Comparison of ENCODE assay signal across 9 cellular contexts in genomic region chr9:137169764-137170460, GRCh38. TPM values are rescaled to one million over a fixed set of nuclear protein-coding genes. Genes with fewer than 3 reads are reported as not detected.
DNase-seq lines count a peak whose midpoint lies in the region; ATAC-seq, FAIRE-seq and TF ChIP-seq lines count a peak whose summit lies in the region.
"Had no signal": no experiment of that assay in that cellular context is flagged by ENCODE, and none has a peak within 500 bp of the region (broad histone marks: within the 10 kb centered on the region; RNA-seq: fewer than 3 reads in every experiment).

A gene with protein sequence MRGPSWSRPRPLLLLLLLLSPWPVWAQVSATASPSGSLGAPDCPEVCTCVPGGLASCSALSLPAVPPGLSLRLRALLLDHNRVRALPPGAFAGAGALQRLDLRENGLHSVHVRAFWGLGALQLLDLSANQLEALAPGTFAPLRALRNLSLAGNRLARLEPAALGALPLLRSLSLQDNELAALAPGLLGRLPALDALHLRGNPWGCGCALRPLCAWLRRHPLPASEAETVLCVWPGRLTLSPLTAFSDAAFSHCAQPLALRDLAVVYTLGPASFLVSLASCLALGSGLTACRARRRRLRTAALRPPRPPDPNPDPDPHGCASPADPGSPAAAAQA (minus strand): TSS chr9:137170051. CDS start chr9:137169943, 108 bp downstream.

- CTCF ChIA-PET in activated CD8-positive, alpha-beta memory T cell treated with anti-CD3 and anti-CD28 coated beads, Interleukin-2, amount 10 ng/mL, durations not matched to agents 7 days and 5 days (lab: Charles Lee), result no interaction called here
- CTCF ChIA-PET in HepG2 (lab: Yijun Ruan, JAX; ENCODE audit: low intra/inter-chr PET ratio, low total read pairs), result no interaction called here

- peak within 1 kb of the TSS; percentile 44 for H3K4me3 Mint-ChIP-seq in activated CD8-positive, alpha-beta memory T cell treated with anti-CD3 and anti-CD28 coated beads, Interleukin-2, amount 10 ng/mL, durations not matched to agents 7 days and 5 days
- H3K4me3 Mint-ChIP-seq in activated T-helper 1 cell treated with anti-CD3 and anti-CD28 coated beads, Interleukin-12 subunit alpha, Interleukin-12 subunit beta, Interleukin-2, Interleukin-4 antibody, amounts not matched to agents 30 ng/mL and 10 ng/mL and 1 ng/mL, durations not matched to agents 14 hours and 24 hours and 36 hours, result peak within 1 kb of the TSS; percentile 11

- H3K27me3 Mint-ChIP-seq in activated CD8-positive, alpha-beta memory T cell treated with anti-CD3 and anti-CD28 coated beads, Interleukin-2, amount 10 ng/mL, durations not matched to agents 7 days and 5 days, result peaks cover 50% of the 10 kb centered on the region
- peaks cover 26% of the 10 kb centered on the region for H3K27me3 Mint-ChIP-seq in activated T-helper 1 cell treated with anti-CD3 and anti-CD28 coated beads, Interleukin-12 subunit alpha, Interleukin-12 subunit beta, Interleukin-2, Interleukin-4 antibody, amounts not matched to agents 30 ng/mL and 10 ng/mL and 1 ng/mL, durations not matched to agents 14 hours and 24 hours and 36 hours (ENCODE audit: insufficient read depth)

- H3K9me3 Mint-ChIP-seq in activated CD8-positive, alpha-beta memory T cell treated with anti-CD3 and anti-CD28 coated beads, Interleukin-2, amount 10 ng/mL, durations not matched to agents 7 days and 5 days (ENCODE audit: low read depth), result no peaks in the 10 kb centered on the region
- H3K9me3 Mint-ChIP-seq in activated T-helper 1 cell treated with anti-CD3 and anti-CD28 coated beads, Interleukin-12 subunit alpha, Interleukin-12 subunit beta, Interleukin-2, Interleukin-4 antibody, amounts not matched to agents 30 ng/mL and 10 ng/mL and 1 ng/mL, durations not matched to agents 14 hours and 24 hours and 36 hours, result no peaks in the 10 kb centered on the region

- no peak within 1 kb of the TSS for H3K27ac ChIP-seq in HepG2 (ENCODE audit: extremely low read length, insufficient read depth, low read length)
- peak within 1 kb of the TSS; percentile 79 for H3K27ac ChIP-seq in suprapubic skin

- DNase-seq in activated CD8-positive, alpha-beta memory T cell treated with anti-CD3 and anti-CD28 coated beads, Interleukin-2, amount 10 ng/mL, durations not matched to agents 7 days and 5 days, result no peak
- DNase-seq in activated CD8-positive, alpha-beta memory T cell treated with anti-CD3 and anti-CD28 coated beads for 24 hours, result no peak
- DNase-seq in activated T-helper 1 cell treated with anti-CD3 and anti-CD28 coated beads, Interleukin-12 subunit alpha, Interleukin-12 subunit beta, Interleukin-2, Interleukin-4 antibody, amounts not matched to agents 30 ng/mL and 10 ng/mL and 1 ng/mL, durations not matched to agents 14 hours and 24 hours and 36 hours (ENCODE audit: low spot score), result no peak
- DNase-seq in HepG2 (ENCODE audit: low spot score), result no peak
- DNase-seq in suprapubic skin (ENCODE audit: low spot score in 2 of 2), result no peak
- no peak for DNase-seq in frontal cortex (ENCODE audit: low spot score in 2 of 2)

- no peaks in the 10 kb centered on the region for H4K20me1 ChIP-seq in HepG2 (ENCODE audit: insufficient read depth, low read length)

- H3K9me3 ChIP-seq in HepG2 (ENCODE audit: low read length), result no peaks in the 10 kb centered on the region
- H3K9me3 ChIP-seq in suprapubic skin, result no peaks in the 10 kb centered on the region

- no peak for TF ChIP-seq POLR2A in HepG2 (IDR thresholded peaks at IDR 0.05; ENCODE audit: insufficient read depth in 1 of 2, low read depth in 2 of 2, low read length in 2 of 2)
- TF ChIP-seq POLR2A in suprapubic skin (IDR thresholded peaks at IDR 0.05), result no peak

- intact Hi-C loops in activated T-helper 1 cell treated with anti-CD3 and anti-CD28 coated beads, Interleukin-12 subunit alpha, Interleukin-12 subunit beta, Interleukin-2, Interleukin-4 antibody, amounts not matched to agents 30 ng/mL and 10 ng/mL and 1 ng/mL, durations not matched to agents 14 hours and 24 hours and 36 hours (cut with micrococcal nuclease), result loop anchor here (2.0 kb wide), 1 partner anchor 31 kb away; the partner anchor contains the start of gene GRIN1
- intact Hi-C loops in HepG2 (cut with micrococcal nuclease; ENCODE audit: unreplicated experiment), result loop anchor here (10.0 kb wide), 1 partner anchor 55 kb away; the partner anchor contains the start of gene DPP7

- H2AFZ ChIP-seq in HepG2 (ENCODE audit: low read length), result no peak within 1 kb of the TSS

- TF ChIP-seq EP300 in HepG2 (IDR thresholded peaks at IDR 0.05; ENCODE audit: low read depth in 2 of 2, low read length in 2 of 2), result no peak
- TF ChIP-seq EP300 in HepG2 (CRISPR knock-in tag; IDR thresholded peaks at IDR 0.05; ENCODE audit: borderline replicate concordance), result no peak
- no peak for TF ChIP-seq EP300 in suprapubic skin (IDR thresholded peaks at IDR 0.05)

- no peaks in the 10 kb centered on the region for H3K36me3 Mint-ChIP-seq in activated CD8-positive, alpha-beta memory T cell treated with anti-CD3 and anti-CD28 coated beads, Interleukin-2, amount 10 ng/mL, durations not matched to agents 7 days and 5 days
- no peaks in the 10 kb centered on the region for H3K36me3 Mint-ChIP-seq in activated T-helper 1 cell treated with anti-CD3 and anti-CD28 coated beads, Interleukin-12 subunit alpha, Interleukin-12 subunit beta, Interleukin-2, Interleukin-4 antibody, amounts not matched to agents 30 ng/mL and 10 ng/mL and 1 ng/mL, durations not matched to agents 14 hours and 24 hours and 36 hours (ENCODE audit: low read depth)

- ATAC-seq in activated CD8-positive, alpha-beta memory T cell treated with anti-CD3 and anti-CD28 coated beads, Interleukin-2, amount 10 ng/mL, durations not matched to agents 7 days and 5 days, result no peak
- ATAC-seq in HepG2, result no peak
- no peak for ATAC-seq in GM21390 (IDR thresholded peaks at IDR 0.05; ENCODE audit: unreplicated experiment)
- no peak for ATAC-seq in GM18907 (IDR thresholded peaks at IDR 0.05; ENCODE audit: unreplicated experiment)

- peak within 1 kb of the TSS; percentile 76 for H3K4me2 ChIP-seq in HepG2 (ENCODE audit: low read depth, low read length)

- H3K27ac Mint-ChIP-seq in activated CD8-positive, alpha-beta memory T cell treated with anti-CD3 and anti-CD28 coated beads, Interleukin-2, amount 10 ng/mL, durations not matched to agents 7 days and 5 days, result no peak within 1 kb of the TSS
- no peak within 1 kb of the TSS for H3K27ac Mint-ChIP-seq in activated T-helper 1 cell treated with anti-CD3 and anti-CD28 coated beads, Interleukin-12 subunit alpha, Interleukin-12 subunit beta, Interleukin-2, Interleukin-4 antibody, amounts not matched to agents 30 ng/mL and 10 ng/mL and 1 ng/mL, durations not matched to agents 14 hours and 24 hours and 36 hours

- TF ChIP-seq RAD21 in HepG2 (CRISPR knock-in tag; IDR thresholded peaks at IDR 0.05), result no peak

- in situ Hi-C loops in HepG2 (cut with HindIII; ENCODE audit: extremely low pct_ligation_motif_present, low pct_unique_long_range_greater_than_20kb), result no loop called here

- TF ChIP-seq CTCF in HepG2 (CRISPR knock-in tag; IDR thresholded peaks at IDR 0.05) (no peak), suprapubic skin (IDR thresholded peaks at IDR 0.05) (no peak)

- H3K79me2 ChIP-seq in HepG2 (ENCODE audit: insufficient read depth, low read length), result no peaks in the 10 kb centered on the region

- POLR2A ChIA-PET in HepG2 (lab: Yijun Ruan, JAX), result interaction anchor here (0.6 to 1.7 kb wide), 4 partner anchors 9 to 71 kb away, joined by 3 to 5 read pairs (median 4); partner anchors contain the start of gene TUBB4B

- H3K4me3 ChIP-seq in HepG2 (replicated peaks in 1 of 3; ENCODE audit: insufficient read depth in 1 of 3, low read depth in 2 of 3, low read length in 3 of 3), result peak within 1 kb of the TSS; percentile 21 to 65 (median 47); a peak in 5 of 6 replicates
- peak within 1 kb of the TSS; percentile 50 for H3K4me3 ChIP-seq in suprapubic skin

- 2% methylated on average over 10 of the region's 57 CpGs for WGBS in HepG2 (ENCODE audit: low lambda C conversion rate)
- 4% methylated on average over 12 of the region's 57 CpGs for WGBS in suprapubic skin

- FAIRE-seq in HepG2 (lab: Jason Lieb, UNC) (no peak), frontal cortex (lab: Jason Lieb, UNC) (no peak)

- H3K27me3 ChIP-seq in HepG2 (ENCODE audit: control insufficient read depth in 1 of 2, insufficient read depth in 2 of 2, low read length in 2 of 2), result peaks cover 11 to 66% of the 10 kb centered on the region in 2 experiments; a peak in 3 of 5 replicates
- H3K27me3 ChIP-seq in suprapubic skin, result peaks cover 82% of the 10 kb centered on the region

- H3K4me1 Mint-ChIP-seq in activated CD8-positive, alpha-beta memory T cell treated with anti-CD3 and anti-CD28 coated beads, Interleukin-2, amount 10 ng/mL, durations not matched to agents 7 days and 5 days, result no peaks in the 10 kb centered on the region
- no peaks in the 10 kb centered on the region for H3K4me1 Mint-ChIP-seq in activated T-helper 1 cell treated with anti-CD3 and anti-CD28 coated beads, Interleukin-12 subunit alpha, Interleukin-12 subunit beta, Interleukin-2, Interleukin-4 antibody, amounts not matched to agents 30 ng/mL and 10 ng/mL and 1 ng/mL, durations not matched to agents 14 hours and 24 hours and 36 hours (ENCODE audit: low read depth)

- H3K36me3 ChIP-seq in HepG2 (replicated peaks in 1 of 2; ENCODE audit: control insufficient read depth in 1 of 2, insufficient read depth in 2 of 2, low read length in 2 of 2) (no peaks in the 10 kb centered on the region), suprapubic skin (no peaks in the 10 kb centered on the region)

- no TSS peak for BruUV-seq in HepG2 (replicated peaks; lab: Mats Ljungman, UMichigan)

- no peak within 1 kb of the TSS for H3K9ac ChIP-seq in HepG2 (ENCODE audit: insufficient read depth, low read depth, low read length)

- peaks cover 9% of the 10 kb centered on the region for H3K4me1 ChIP-seq in HepG2 (ENCODE audit: insufficient read depth, low read length)
- H3K4me1 ChIP-seq in suprapubic skin, result peaks cover 56% of the 10 kb centered on the region

RNA-seq across cellular contexts. Expression of the gene that starts here (rescaled TPM):
- under 1 TPM in 1 of 2 experiments, not detected in 1; 0.30 TPM for total RNA-seq in activated CD8-positive, alpha-beta memory T cell treated with anti-CD3 and anti-CD28 coated beads, Interleukin-2, amount 10 ng/mL, durations not matched to agents 7 days and 5 days
- total RNA-seq in activated T-helper 1 cell treated with anti-CD3 and anti-CD28 coated beads, Interleukin-12 subunit alpha, Interleukin-12 subunit beta, Interleukin-2, Interleukin-4 antibody, amounts not matched to agents 30 ng/mL and 10 ng/mL and 1 ng/mL, durations not matched to agents 14 hours and 24 hours and 36 hours, result 0.21 TPM in 1 of 2 replicates, not detected in the other
- total RNA-seq in HepG2 (2016; rRNA removed; fragmentation: Illumina TruSeq; extraction: Trizol), result not detected in 2 replicates
- total RNA-seq in HepG2 (2016; cell fraction: cytosol; rRNA removed; fragmentation: Illumina TruSeq; extraction: Trizol; ENCODE audit: low read depth), result not detected in 2 replicates
- not detected in 2 replicates for total RNA-seq in HepG2 (2016; cell fraction: insoluble cytoplasmic fraction; rRNA removed; fragmentation: Illumina TruSeq; extraction: Trizol)
- not detected in 2 replicates for total RNA-seq in HepG2 (2016; cell fraction: membrane; rRNA removed; fragmentation: Illumina TruSeq; extraction: Trizol)
- total RNA-seq in HepG2 (2016; cell fraction: nucleus; rRNA removed; fragmentation: Illumina TruSeq; extraction: Trizol), result not detected in 2 replicates
- polyA plus RNA-seq in HepG2 (2011; rRNA removed), result not detected in 2 replicates
- 0.09 TPM in 1 of 2 replicates, not detected in the other for polyA plus RNA-seq in HepG2 (2011; cell fraction: cytosol; rRNA removed)
- polyA plus RNA-seq in HepG2 (2011; cell fraction: nucleus; rRNA removed), result 0.18 and 0.26 TPM in 2 replicates
- polyA plus RNA-seq in HepG2 (2012), result not detected in 2 replicates
- polyA plus RNA-seq in HepG2 (2016; cell fraction: cytosol; fragmentation: Illumina TruSeq; extraction: Trizol; ENCODE audit: low read depth), result not detected in 2 replicates
- polyA plus RNA-seq in HepG2 (2016; cell fraction: insoluble cytoplasmic fraction; fragmentation: Illumina TruSeq; extraction: Trizol; ENCODE audit: low read depth), result not detected in 2 replicates
- polyA plus RNA-seq in HepG2 (2016; cell fraction: membrane; fragmentation: Illumina TruSeq; extraction: Trizol; ENCODE audit: low read depth), result not detected in 2 replicates
- not detected in 2 replicates for polyA plus RNA-seq in HepG2 (2016; cell fraction: nucleus; fragmentation: Illumina TruSeq; extraction: Trizol; ENCODE audit: insufficient read depth, low read depth)
- polyA minus RNA-seq in HepG2 (2011; rRNA and poly(A)+ RNA removed; ENCODE audit: low replicate concordance), result 0.21 TPM in 1 of 2 replicates, not detected in the other
- not detected in 2 replicates for polyA minus RNA-seq in HepG2 (2011; cell fraction: cytosol; rRNA and poly(A)+ RNA removed)
- not detected in 2 replicates for polyA minus RNA-seq in HepG2 (2011; cell fraction: nucleus; rRNA and poly(A)+ RNA removed)
- total RNA-seq in suprapubic skin, result 10 to 100 TPM in 1 of 4 donors, 1 to 10 TPM in 3; 5.4 to 37.2 (median 7.9) TPM
- total RNA-seq in frontal cortex, result 0.41 TPM
- total RNA-seq: dermis blood vessel endothelial cell had no signal
